23 cellular contexts compared by ENCODE assay signal in the genomic region with DNA sequence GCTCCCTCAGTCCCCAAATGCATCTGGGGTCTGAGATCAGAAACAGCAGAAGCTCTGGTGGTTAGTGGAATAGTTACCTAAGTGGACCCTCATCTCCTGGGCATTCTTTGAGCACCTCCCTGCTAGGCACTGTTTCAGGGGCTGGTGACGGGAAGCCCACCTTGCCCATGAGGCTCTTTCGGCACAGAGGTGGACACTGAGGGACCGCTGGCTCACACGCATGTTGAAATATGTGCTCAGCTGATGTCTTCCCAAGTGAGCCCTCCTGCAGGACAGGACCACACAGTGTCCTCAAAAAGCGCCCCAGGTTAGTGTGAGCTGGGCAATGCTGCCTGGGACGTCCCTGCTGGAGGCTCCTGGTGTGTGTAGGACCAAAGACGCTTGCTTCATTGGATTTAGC.
"Had no signal": no experiment of that assay in that cellular context is flagged by ENCODE, and none has a peak within 500 bp of the region (broad histone marks: within the 10 kb centered on the region; RNA-seq: fewer than 3 reads in every experiment).

No MANE protein-coding gene starts in this region.

- H3K36me3 Mint-ChIP-seq: mesothelial cell of epicardium had no signal

- H3K27ac ChIP-seq: colonic mucosa, epithelial cell of prostate, esophagus squamous epithelium, gastrocnemius medialis, heart right ventricle, left lung, lower lobe of right lung had no signal

- H3K27ac Mint-ChIP-seq: dendritic cell treated with granulocyte-macrophage colony-stimulating factor and Interleukin-4, amounts not matched to agents 40 ng/mL and 50 ng/mL, for 4 days; effector memory CD8-positive, alpha-beta T cell; endodermal cell; mesothelial cell of epicardium had no signal

- H3K4me1 Mint-ChIP-seq: mesothelial cell of epicardium had no signal

- H3K27me3 ChIP-seq: colonic mucosa had no signal

- H3K27me3 Mint-ChIP-seq: dendritic cell treated with granulocyte-macrophage colony-stimulating factor and Interleukin-4, amounts not matched to agents 40 ng/mL and 50 ng/mL, for 4 days had no signal

- H3K36me3 ChIP-seq: colonic mucosa, esophagus squamous epithelium, gastrocnemius medialis, heart right ventricle, left lung, lower lobe of right lung had no signal

- H3K4me1 ChIP-seq: colonic mucosa, esophagus squamous epithelium, gastrocnemius medialis, heart right ventricle, left lung, lower lobe of right lung had no signal

- DNase-seq: colonic mucosa; cortex of kidney; effector CD8-positive, alpha-beta T cell; effector memory CD8-positive, alpha-beta T cell; endodermal cell; erythroblast; esophagus squamous epithelium; foreskin fibroblast; foreskin melanocyte; gastrocnemius medialis; glutamatergic neuron; head of caudate nucleus; heart right ventricle; hippocampal formation; left cardiac atrium; left lung; left ventricle myocardium superior; lower lobe of right lung; mesenchymal stem cell; mucosa of descending colon had no signal

- H3K4me3 ChIP-seq: colonic mucosa, esophagus squamous epithelium, gastrocnemius medialis, heart right ventricle, left lung, lower lobe of right lung, mucosa of descending colon had no signal

- H3K9me3 Mint-ChIP-seq: dendritic cell treated with granulocyte-macrophage colony-stimulating factor and Interleukin-4, amounts not matched to agents 40 ng/mL and 50 ng/mL, for 4 days; effector memory CD8-positive, alpha-beta T cell; endodermal cell; mesothelial cell of epicardium had no signal

- H3K4me3 Mint-ChIP-seq: dendritic cell treated with granulocyte-macrophage colony-stimulating factor and Interleukin-4, amounts not matched to agents 40 ng/mL and 50 ng/mL, for 4 days; effector memory CD8-positive, alpha-beta T cell; endodermal cell; mesothelial cell of epicardium had no signal

- H3K9me3 ChIP-seq: colonic mucosa, esophagus squamous epithelium, gastrocnemius medialis, heart right ventricle, left lung, lower lobe of right lung, mucosa of descending colon had no signal
